ENCODE assay signal across 1 cellular context in genomic region chr1:157515141-157515540, GRCh38.
TF ChIP-seq lines count a peak whose summit lies in the region.

No MANE protein-coding gene starts in this region.

TF ChIP-seq in IMR-90, 13 proteins besides CTCF, POLR2A, EP300 and RAD21:
- TF ChIP-seq MXI1 (IDR thresholded peaks at IDR 0.05; ENCODE audit: borderline replicate concordance, low read depth, low read length) (no peak), FOS (IDR thresholded peaks at IDR 0.05; ENCODE audit: low read depth, low read length) (no peak), NFE2L2 (IDR thresholded peaks at IDR 0.05; ENCODE audit: low read depth, low read length) (no peak), USF2 (IDR thresholded peaks at IDR 0.05; ENCODE audit: low read depth, low read length) (no peak), RFX5 (IDR thresholded peaks at IDR 0.05; ENCODE audit: low read depth, low read length) (no peak), CHD1 (IDR thresholded peaks at IDR 0.05; ENCODE audit: low read depth, low read length) (no peak), SMC3 (IDR thresholded peaks at IDR 0.05; ENCODE audit: low read depth, low read length) (no peak)
